ENCODE assay signal across 33 cellular contexts in genomic region chr5:142719836-142720330, GRCh38. TPM values are rescaled to one million over a fixed set of nuclear protein-coding genes. Genes with fewer than 3 reads are reported as not detected.
A peak's percentile ranks its signal among the peaks of the same experiment; 100 is the strongest.
DNase-seq lines count a peak whose midpoint lies in the region; ATAC-seq, FAIRE-seq and TF ChIP-seq lines count a peak whose summit lies in the region.
"Had no signal": no experiment of that assay in that cellular context is flagged by ENCODE, and none has a peak within 500 bp of the region (broad histone marks: within the 10 kb centered on the region; RNA-seq: fewer than 3 reads in every experiment).

No MANE protein-coding gene starts in this region.

- ATAC-seq in IMR-90 (ENCODE audit: low read depth) (no peak), WTC11 (no peak), HG03025 (IDR thresholded peaks at IDR 0.05; ENCODE audit: low FRiP score, unreplicated experiment) (no peak), HG02588 (IDR thresholded peaks at IDR 0.05; ENCODE audit: unreplicated experiment) (no peak)
- ATAC-seq in activated T-cell treated with anti-CD3 and anti-CD28 coated beads, Interleukin-2, amount 50 U/mL, for 4 hours = no peak

- peaks cover 10% of the 10 kb centered on the region for H3K36me3 Mint-ChIP-seq in WTC11
- H3K36me3 Mint-ChIP-seq in activated T-cell treated with anti-CD3 and anti-CD28 coated beads, Interleukin-2, amount 50 U/mL, for 4 hours (ENCODE audit: insufficient read depth) = no peaks in the 10 kb centered on the region
- H3K36me3 Mint-ChIP-seq: CD4-positive, alpha-beta memory T cell had no signal

- H3K9ac ChIP-seq in IMR-90 (ENCODE audit: low read depth, low read length) = no peak overlapping the region
- peak overlapping the region; percentile 39 for H3K9ac ChIP-seq in keratinocyte (ENCODE audit: control insufficient read depth, extremely low read depth, insufficient read depth, low read length)

- peak overlapping the region; percentile 63 for H3K14ac ChIP-seq in IMR-90 (replicated peaks; ENCODE audit: low read depth, low read length)

- dilution Hi-C loops in IMR-90 (cut with HindIII; ENCODE audit: low sequenced_read_pairs, unreplicated experiment) = loop anchor here (25.0 kb wide), 1 partner anchor 167 kb away; no protein-coding TSS in a partner anchor
- dilution Hi-C loops in keratinocyte (cut with MboI; ENCODE audit: extremely low pct_ligation_motif_present, low sequenced_read_pairs) = loop anchor here (10.0 kb wide), 1 partner anchor 155 kb away; no protein-coding TSS in a partner anchor

- H3K79me1 ChIP-seq in IMR-90 (ENCODE audit: low read depth in 1 of 2, low read length in 2 of 2) = no peaks in the 10 kb centered on the region

- H4K5ac ChIP-seq in IMR-90 (ENCODE audit: low read depth, low read length) = no peak overlapping the region; the same call in 1 of the 2 replicates

- peak overlapping the region; percentile 91 for H4K91ac ChIP-seq in IMR-90 (ENCODE audit: insufficient read depth, low read depth, low read length)

- H2BK20ac ChIP-seq in IMR-90 (ENCODE audit: low read depth, low read length) = peak overlapping the region; percentile 91

- in situ Hi-C loops in IMR-90 (cut with MboI; ENCODE audit: low sequenced_read_pairs) = loop anchor here (5.0 kb wide), 1 partner anchor 152 kb away; no protein-coding TSS in a partner anchor

- no peak overlapping the region for H3K27ac ChIP-seq in IMR-90 (ENCODE audit: insufficient read depth, low read length)
- H3K27ac ChIP-seq in keratinocyte (ENCODE audit: control insufficient read depth, insufficient read depth, low read length) = peak overlapping the region; percentile 85
- H3K27ac ChIP-seq: dorsolateral prefrontal cortex, HL-60, neutrophil, Peyer's patch, right lobe of liver, stomach, vagina, WERI-Rb-1 had no signal

- H3K9me3 ChIP-seq in IMR-90 (ENCODE audit: control insufficient read depth, insufficient read depth, low read length) = no peaks in the 10 kb centered on the region
- no peaks in the 10 kb centered on the region for H3K9me3 ChIP-seq in keratinocyte (ENCODE audit: control insufficient read depth, low read depth, low read length)
- H3K9me3 ChIP-seq: neutrophil, Peyer's patch, prostate gland, right lobe of liver, stomach, vagina had no signal

- no peaks in the 10 kb centered on the region for H4K20me1 ChIP-seq in IMR-90 (ENCODE audit: insufficient read depth, low read length)
- H4K20me1 ChIP-seq in keratinocyte (ENCODE audit: control insufficient read depth, extremely low read depth, insufficient read depth, low read length) = no peaks in the 10 kb centered on the region

- H3K27me3 Mint-ChIP-seq in WTC11 (ENCODE audit: low read depth) = no peaks in the 10 kb centered on the region
- peaks cover 19% of the 10 kb centered on the region for H3K27me3 Mint-ChIP-seq in activated T-cell treated with anti-CD3 and anti-CD28 coated beads, Interleukin-2, amount 50 U/mL, for 4 hours (ENCODE audit: low read depth)

- H3K4me2 ChIP-seq in IMR-90 (ENCODE audit: low read depth, low read length) (no peak overlapping the region), keratinocyte (ENCODE audit: control insufficient read depth, extremely low read depth, insufficient read depth, low read depth, low read length) (peak overlapping the region; percentile 77)

- peak overlapping the region; percentile 73 for H2AK9ac ChIP-seq in IMR-90 (replicated peaks; ENCODE audit: low read depth, low read length, poor library complexity)

- POLR2A ChIA-PET in IMR-90 (lab: Charles Lee; ENCODE audit: unreplicated experiment) = no interaction called here
- POLR2A ChIA-PET in WTC11 (lab: Charles Lee) = no interaction called here

- peak overlapping the region; percentile 47 to 65; a peak in 3 of 4 replicates for H4K8ac ChIP-seq in IMR-90 (ENCODE audit: low read depth in 2 of 2, low read length in 2 of 2)

- H2BK5ac ChIP-seq in IMR-90 (ENCODE audit: low read depth, low read length, poor library complexity, severe bottlenecking) = no peak overlapping the region

- peak overlapping the region; percentile 90; the same call in 2 of the 3 replicates for H2BK15ac ChIP-seq in IMR-90 (ENCODE audit: low read depth, low read length)

- H3K36me3 ChIP-seq in IMR-90 (ENCODE audit: control insufficient read depth, insufficient read depth, low read length) = no peaks in the 10 kb centered on the region
- no peaks in the 10 kb centered on the region for H3K36me3 ChIP-seq in keratinocyte (ENCODE audit: control insufficient read depth in 2 of 2, extremely low read depth in 1 of 2, insufficient read depth in 2 of 2, low read length in 2 of 2)
- H3K36me3 ChIP-seq: neutrophil, Peyer's patch, prostate gland, right lobe of liver, stomach, vagina, WERI-Rb-1 had no signal

- no peak for TF ChIP-seq CTCF in IMR-90 (conservative IDR thresholded peaks at IDR 0.05; ENCODE audit: low read depth, low read length)
- TF ChIP-seq CTCF in WTC11 (IDR thresholded peaks at IDR 0.05) = no peak
- TF ChIP-seq CTCF in keratinocyte (optimal IDR thresholded peaks at IDR 0.05 in 1 of 3, IDR thresholded peaks at IDR 0.05 in 1 of 3, conservative IDR thresholded peaks at IDR 0.05 in 1 of 3; ENCODE audit: extremely low read depth in 1 of 3, insufficient read depth in 2 of 3, low read length in 3 of 3) = no peak

- BruUV-seq in IMR-90 (replicated peaks; lab: Mats Ljungman, UMichigan) = no TSS peak

- H3K4me3 ChIP-seq in IMR-90 (ENCODE audit: insufficient read depth, low read depth, low read length) (no peak overlapping the region), keratinocyte (ENCODE audit: control insufficient read depth in 2 of 3, extremely low read depth in 1 of 3, insufficient read depth in 2 of 3, low read depth in 1 of 3, low read length in 3 of 3) (peak overlapping the region in 1 of 3 experiments; percentile 40)
- H3K4me3 ChIP-seq: dorsolateral prefrontal cortex, Peyer's patch, prostate gland, right lobe of liver, stomach, vagina had no signal

- no peak for FAIRE-seq in keratinocyte (lab: Jason Lieb, UNC)
- FAIRE-seq: A204.1, GM18507, GM19239, H54 had no signal

- intact Hi-C loops in IMR-90 (cut with micrococcal nuclease) = loop anchor here (10.0 kb wide), 1 partner anchor 1465 kb away; no protein-coding TSS in a partner anchor
- intact Hi-C loops in head of caudate nucleus (cut with DNase I) = loop anchor here (10.0 kb wide), 1 partner anchor 55 kb away; the partner anchor contains the start of gene ARHGAP26

- H2AK5ac ChIP-seq in IMR-90 (ENCODE audit: low read depth, low read length) = peak overlapping the region; percentile 91

- peak; percentile 17 for DNase-seq in A172 (ENCODE audit: low spot score)
- no peak for DNase-seq in IMR-90
- no peak for DNase-seq in WTC11 (ENCODE audit: low spot score)
- DNase-seq in keratinocyte (ENCODE audit: low read depth, low spot score) = no peak
- no peak for DNase-seq in head of caudate nucleus
- no peak for DNase-seq in activated T-cell treated with anti-CD3 and anti-CD28 coated beads, Interleukin-2, amount 50 U/mL, for 4 hours
- DNase-seq: activated CD4-positive, alpha-beta T cell treated with anti-CD3 and anti-CD28 coated beads, Interleukin-2, amount 10 ng/mL, durations not matched to agents 7 days and 5 days; activated T-cell treated with anti-CD3 and anti-CD28 coated beads, Interleukin-2, amount 50 U/mL, for 48 hours; AML-193; CD4-positive, alpha-beta memory T cell; dorsolateral prefrontal cortex; hypothalamus; mesendoderm; NCI-H1436; NCI-H2081 treated with DMSO at 0.1 percent for 48 hours; NCI-H2227 treated with DMSO at 0.1 percent for 48 hours; Peyer's patch; right lobe of liver; stimulated activated CD8-positive, alpha-beta memory T cell treated with anti-CD3 and anti-CD28 coated beads, Interleukin-4, amount 100 ng/mL, for 48 hours; T1000; WERI-Rb-1 had no signal

- 33% methylated on average over 2 of the region's 7 CpGs; no CpG with 5 or more reads in 1 of the 2 experiments for WGBS in IMR-90 (ENCODE audit: extremely low coverage in 2 of 2, insufficient read length in 1 of 2), 2 experiments

- H3K27me3 ChIP-seq in IMR-90 (ENCODE audit: control insufficient read depth, insufficient read depth, low read length) (no peaks in the 10 kb centered on the region), keratinocyte (ENCODE audit: control insufficient read depth, extremely low read depth, insufficient read depth, low read length) (no peaks in the 10 kb centered on the region)
- H3K27me3 ChIP-seq: dorsolateral prefrontal cortex, Peyer's patch, right lobe of liver, vagina had no signal

- H3K56ac ChIP-seq in IMR-90 (ENCODE audit: extremely low read depth, insufficient read depth, low read length) = no peak overlapping the region

- H2BK120ac ChIP-seq in IMR-90 (ENCODE audit: low read depth, low read length) = peak overlapping the region; percentile 87

- no peak for TF ChIP-seq POLR2A in IMR-90 (IDR thresholded peaks at IDR 0.05; ENCODE audit: low read depth, low read length)

- H3K4me1 ChIP-seq in IMR-90 (ENCODE audit: control insufficient read depth, insufficient read depth, low read length) (peaks cover 5% of the 10 kb centered on the region; the same call in 1 of the 2 replicates), keratinocyte (ENCODE audit: control insufficient read depth, extremely low read depth, insufficient read depth, low read length) (peaks cover 28% of the 10 kb centered on the region)
- H3K4me1 ChIP-seq: Peyer's patch, prostate gland, vagina had no signal

- no peak overlapping the region for H3K4me3 Mint-ChIP-seq in WTC11
- H3K4me3 Mint-ChIP-seq in activated T-cell treated with anti-CD3 and anti-CD28 coated beads, Interleukin-2, amount 50 U/mL, for 4 hours = no peak overlapping the region
- H3K4me3 Mint-ChIP-seq: activated CD4-positive, alpha-beta T cell treated with anti-CD3 and anti-CD28 coated beads, Interleukin-2, amount 10 ng/mL, durations not matched to agents 7 days and 5 days; CD4-positive, alpha-beta memory T cell had no signal

- H2AFZ ChIP-seq in IMR-90 (replicated peaks; ENCODE audit: low read length, poor library complexity) (peak overlapping the region; percentile 71), keratinocyte (ENCODE audit: control insufficient read depth, low read length) (peak overlapping the region; percentile 41)

- CTCF ChIA-PET in IMR-90 (lab: Yijun Ruan, JAX) = interaction anchor here (0.9 to 4.8 kb wide), 5 partner anchors 147 to 169 kb away, joined by 3 to 31 read pairs (median 5); no protein-coding TSS in a partner anchor
- CTCF ChIA-PET in WTC11 (lab: Charles Lee) = interaction anchor here (0.6 to 1.2 kb wide), 2 partner anchors 149 to 161 kb away, joined by 4 to 5 read pairs; no protein-coding TSS in a partner anchor

- peak overlapping the region; percentile 46; the same call in 1 of the 2 replicates for H3K27ac Mint-ChIP-seq in WTC11
- H3K27ac Mint-ChIP-seq: activated CD4-positive, alpha-beta T cell treated with anti-CD3 and anti-CD28 coated beads, Interleukin-2, amount 10 ng/mL, durations not matched to agents 7 days and 5 days; CD4-positive, alpha-beta memory T cell had no signal

- no peaks in the 10 kb centered on the region for H3K79me2 ChIP-seq in keratinocyte (ENCODE audit: control insufficient read depth, insufficient read depth, low read length)

- H3K4me1 Mint-ChIP-seq in WTC11 = peaks cover 45% of the 10 kb centered on the region
- H3K4me1 Mint-ChIP-seq in activated T-cell treated with anti-CD3 and anti-CD28 coated beads, Interleukin-2, amount 50 U/mL, for 4 hours (ENCODE audit: low read depth) = no peaks in the 10 kb centered on the region
- H3K4me1 Mint-ChIP-seq: activated CD4-positive, alpha-beta T cell treated with anti-CD3 and anti-CD28 coated beads, Interleukin-2, amount 10 ng/mL, durations not matched to agents 7 days and 5 days had no signal

- no peak for TF ChIP-seq RAD21 in IMR-90 (IDR thresholded peaks at IDR 0.05; ENCODE audit: low read length)

- H3K9me3 Mint-ChIP-seq in WTC11 = peaks cover 4% of the 10 kb centered on the region; the same call in 1 of the 2 replicates
- H3K9me3 Mint-ChIP-seq in activated T-cell treated with anti-CD3 and anti-CD28 coated beads, Interleukin-2, amount 50 U/mL, for 4 hours = no peaks in the 10 kb centered on the region
- H3K9me3 Mint-ChIP-seq: activated CD4-positive, alpha-beta T cell treated with anti-CD3 and anti-CD28 coated beads, Interleukin-2, amount 10 ng/mL, durations not matched to agents 7 days and 5 days; CD4-positive, alpha-beta memory T cell had no signal

- peak overlapping the region; percentile 71 for H3K23ac ChIP-seq in IMR-90 (ENCODE audit: low read depth, low read length)

- H3K9me1 ChIP-seq in IMR-90 (ENCODE audit: insufficient read depth, low read length) (peaks cover 10% of the 10 kb centered on the region), keratinocyte (ENCODE audit: control insufficient read depth, extremely low read depth, insufficient read depth, low read length) (no peaks in the 10 kb centered on the region)

- no peak overlapping the region; the same call in 1 of the 2 replicates for H3K18ac ChIP-seq in IMR-90 (ENCODE audit: low read depth, low read length)

- peak overlapping the region; percentile 89 for H3K4ac ChIP-seq in IMR-90 (ENCODE audit: low read depth, low read length)

RNA-seq across cellular contexts. Expression of gene FGF1, which starts 34.0 kb away (rescaled TPM):
- total RNA-seq in A172 (2014; rRNA removed; shearing (Covaris generic)) = 1.2 and 1.8 TPM in 2 replicates
- 7.7 and 8.1 TPM in 2 replicates for total RNA-seq in IMR-90 (2012; rRNA removed)
- polyA plus RNA-seq in IMR-90 (2012; rRNA removed) = 7.6 and 8.5 TPM in 2 replicates
- polyA plus RNA-seq in IMR-90 (2012; cell fraction: cytosol; rRNA removed) = 2.3 and 3.6 TPM in 2 replicates
- polyA plus RNA-seq in IMR-90 (2012; cell fraction: nucleus; rRNA removed; ENCODE audit: low replicate concordance) = 0.82 and 5.7 TPM in 2 replicates
- 0.21 to 0.55 TPM in 2 of 3 replicates, not detected in the other for total RNA-seq in WTC11 (2021)
- 1.0 to 2.4 TPM (median 1.8 TPM) in 3 replicates for polyA plus RNA-seq in keratinocyte
- polyA plus RNA-seq in keratinocyte (2011; ENCODE audit: low read depth) = not detected
- 0.55 and 0.56 TPM in 2 replicates for polyA plus RNA-seq in keratinocyte (2011; cell fraction: cytosol; rRNA removed)
- 0.33 and 0.43 TPM in 2 replicates for polyA plus RNA-seq in keratinocyte (2011; cell fraction: nucleus; rRNA removed)
- polyA plus RNA-seq in keratinocyte (2012; ENCODE audit: low replicate concordance) = 0.10 and 2.3 TPM in 2 replicates
- 0.66 to 1.8 TPM (median 0.96 TPM) in 3 replicates for polyA minus RNA-seq in keratinocyte
- polyA minus RNA-seq in keratinocyte (2011; cell fraction: cytosol; rRNA and poly(A)+ RNA removed) = not detected
- polyA minus RNA-seq in keratinocyte (2011; cell fraction: nucleus; rRNA and poly(A)+ RNA removed) = 0.11 and 2.6 TPM in 2 replicates
- not detected for total RNA-seq in activated T-cell treated with anti-CD3 and anti-CD28 coated beads, Interleukin-2, amount 50 U/mL, for 4 hours
- total RNA-seq: activated CD4-positive, alpha-beta T cell treated with anti-CD3 and anti-CD28 coated beads, Interleukin-2, amount 10 ng/mL, durations not matched to agents 7 days and 5 days; activated CD8-positive, alpha-beta memory T cell treated with anti-CD3 and anti-CD28 coated beads for 36 hours; CD4-positive, alpha-beta memory T cell; Peyer's patch had no signal
- polyA plus RNA-seq: CD4-positive, alpha-beta memory T cell had no signal

RNA-seq across cellular contexts. Expression of gene ARHGAP26, which starts 50.3 kb away (rescaled TPM):
- total RNA-seq in A172 (2014; rRNA removed; shearing (Covaris generic)) = 1.6 and 3.8 TPM in 2 replicates
- total RNA-seq in IMR-90 (2012; rRNA removed) (0.54 and 0.56 TPM in 2 replicates), WTC11 (2021) (19.1 to 22.3 TPM (median 21.8 TPM) in 3 replicates)
- polyA plus RNA-seq in IMR-90 (2012; rRNA removed) (0.27 and 0.56 TPM in 2 replicates), keratinocyte (3.4 to 4.4 TPM (median 3.9 TPM) in 3 replicates)
- 0.06 and 0.13 TPM in 2 replicates for polyA plus RNA-seq in IMR-90 (2012; cell fraction: cytosol; rRNA removed)
- polyA plus RNA-seq in IMR-90 (2012; cell fraction: nucleus; rRNA removed; ENCODE audit: low replicate concordance) = 0.40 and 2.1 TPM in 2 replicates
- 12.7 TPM for polyA plus RNA-seq in keratinocyte (2011; ENCODE audit: low read depth)
- polyA plus RNA-seq in keratinocyte (2011; cell fraction: cytosol; rRNA removed) = 3.0 and 3.8 TPM in 2 replicates
- 8.0 and 15.2 TPM in 2 replicates for polyA plus RNA-seq in keratinocyte (2011; cell fraction: nucleus; rRNA removed)
- 6.1 and 7.0 TPM in 2 replicates for polyA plus RNA-seq in keratinocyte (2012; ENCODE audit: low replicate concordance)
- polyA minus RNA-seq in keratinocyte = 7.3 to 17.9 TPM (median 14.5 TPM) in 3 replicates
- 2.1 TPM for polyA minus RNA-seq in keratinocyte (2011; cell fraction: cytosol; rRNA and poly(A)+ RNA removed)
- polyA minus RNA-seq in keratinocyte (2011; cell fraction: nucleus; rRNA and poly(A)+ RNA removed) = 14.1 and 35.8 TPM in 2 replicates
- 10 to 100 TPM in 1 of 3 donors, 1 to 10 TPM in 2; 9.1 to 11.7 (median 9.7) TPM for total RNA-seq in activated T-cell treated with anti-CD3 and anti-CD28 coated beads, Interleukin-2, amount 50 U/mL, for 4 hours
